Comparison of ENCODE assay signal across 14 cellular contexts in genomic region chr4:4726051-4726450, GRCh38.
DNase-seq lines count a peak whose midpoint lies in the region; TF ChIP-seq lines count a peak whose summit lies in the region.
"Had no signal": no experiment of that assay in that cellular context is flagged by ENCODE, and none has a peak within 500 bp of the region (broad histone marks: within the 10 kb centered on the region; RNA-seq: fewer than 3 reads in every experiment).

No MANE protein-coding gene starts in this region.

- H3K9me3 ChIP-seq in MG63 (0 out of 2 replicates have a peak, but pooled peaks cover 5% of the 10 kb centered on the region), prostate gland (no peaks in the 10 kb centered on the region)

- intact Hi-C loops in prostate gland (cut with DNase I): no loop called here

- H3K4me3 ChIP-seq in cardiac fibroblast (replicated peaks in 1 of 2; ENCODE audit: low read depth in 2 of 2, low read length in 2 of 2) (no peak overlapping the region), MG63 (no peak overlapping the region), prostate gland (no peak overlapping the region)
- H3K4me3 ChIP-seq: mucosa of descending colon had no signal

- no peak for TF ChIP-seq POLR2A in prostate gland (IDR thresholded peaks at IDR 0.05)

- no peaks in the 10 kb centered on the region for H3K4me1 ChIP-seq in prostate gland (replicated peaks)

- H3K4me1 Mint-ChIP-seq in progenitor cell of endocrine pancreas (ENCODE audit: low read depth): no peaks in the 10 kb centered on the region

- DNase-seq in DMS 273 (lab: John Stamatoyannopoulos, UW; ENCODE audit: unreplicated experiment) (peak; percentile 8), DMS 273 treated with DMSO at 0.1 percent for 48 hours (lab: John Stamatoyannopoulos, UW) (no peak), cardiac fibroblast (ENCODE audit: low read depth in 2 of 2) (peak in 1 of 2 donors; percentile 5), progenitor cell of endocrine pancreas (ENCODE audit: low spot score, unreplicated experiment) (no peak), MG63 (no peak), prostate gland (ENCODE audit: low spot score) (no peak), GM19238 (ENCODE audit: insufficient read length, low spot score) (no peak)
- DNase-seq: 8988T, amniotic stem cell, Karpas-422, mucosa of descending colon, substantia nigra had no signal

- WGBS in prostate gland: 86% methylated on average over 2 of the region's 2 CpGs

- H3K27ac ChIP-seq in prostate gland: no peak overlapping the region
- H3K27ac ChIP-seq: RWPE1 had no signal

- H3K27me3 Mint-ChIP-seq in progenitor cell of endocrine pancreas: no peaks in the 10 kb centered on the region

- H3K36me3 ChIP-seq in MG63 (no peaks in the 10 kb centered on the region), prostate gland (no peaks in the 10 kb centered on the region)

- H3K4me3 Mint-ChIP-seq in progenitor cell of endocrine pancreas (ENCODE audit: low read depth): no peak overlapping the region

- peak; percentile 45; the same call in 1 of the 2 replicates for TF ChIP-seq CTCF in LNCAP (IDR thresholded peaks at IDR 0.05)
- TF ChIP-seq CTCF in cardiac fibroblast (IDR thresholded peaks at IDR 0.05; ENCODE audit: low read depth, low read length): peak; percentile 24
- TF ChIP-seq CTCF in progenitor cell of endocrine pancreas (IDR thresholded peaks at IDR 0.05; ENCODE audit: unreplicated experiment): peak; percentile 31
- TF ChIP-seq CTCF in prostate gland (IDR thresholded peaks at IDR 0.05): no peak

- peaks cover 4% of the 10 kb centered on the region for H3K36me3 Mint-ChIP-seq in progenitor cell of endocrine pancreas (ENCODE audit: insufficient read depth)

- no peaks in the 10 kb centered on the region for H3K27me3 ChIP-seq in MG63
- no peaks in the 10 kb centered on the region for H3K27me3 ChIP-seq in prostate gland (replicated peaks; ENCODE audit: insufficient read depth)

- peaks cover 22% of the 10 kb centered on the region for H3K9me3 Mint-ChIP-seq in progenitor cell of endocrine pancreas (ENCODE audit: low read depth)

- no peak overlapping the region for H3K27ac Mint-ChIP-seq in progenitor cell of endocrine pancreas

Comparison
In these comparisons a context has a peak if more than half of its experiments do, and no peak if none do; other contexts are left out.
1. CTCF ChIP-seq: peak in LNCAP (single experiment), cardiac fibroblast (single experiment) and progenitor cell of endocrine pancreas (single experiment); none in prostate gland (0 of 4).